18 cellular contexts compared by ENCODE assay signal in genomic region chr13:30173301-30173605, GRCh38.
"Had no signal": no experiment of that assay in that cellular context is flagged by ENCODE, and none has a peak within 500 bp of the region (broad histone marks: within the 10 kb centered on the region; RNA-seq: fewer than 3 reads in every experiment).

No MANE protein-coding gene starts in this region.

- ATAC-seq: body of pancreas, heart left ventricle, natural killer cell had no signal

- H3K9me3 ChIP-seq: body of pancreas, esophagus squamous epithelium, heart left ventricle, right atrium auricular region, transverse colon had no signal

- H3K27me3 ChIP-seq: body of pancreas, esophagus squamous epithelium, heart left ventricle, right atrium auricular region, transverse colon had no signal

- H3K36me3 ChIP-seq: esophagus squamous epithelium, heart left ventricle, right atrium auricular region, transverse colon had no signal

- H3K27ac ChIP-seq: body of pancreas, coronary artery, esophagus squamous epithelium, heart left ventricle, right atrium auricular region, transverse colon had no signal

- DNase-seq: activated CD4-positive, alpha-beta memory T cell treated with anti-CD3 and anti-CD28 coated beads for 36 hours; activated CD4-positive, alpha-beta T cell treated with anti-CD3 and anti-CD28 coated beads for 1 hour; activated effector memory CD4-positive, alpha-beta T cell treated with Interleukin-2 at 50 U/mL for 16 hours; activated naive CD4-positive, alpha-beta T cell treated with anti-CD3 and anti-CD28 coated beads, Interleukin-2, amount 50 U/mL, for 16 hours; activated T-cell treated with anti-CD3 and anti-CD28 coated beads, Interleukin-2, amount 50 U/mL, for 24 hours; amniotic stem cell; body of pancreas; central memory CD4-positive, alpha-beta T cell; esophagus squamous epithelium; heart left ventricle; natural killer cell; stimulated activated CD4-positive, alpha-beta T cell treated with anti-CD3 and anti-CD28 coated beads, Interleukin-15, amount 100 ng/mL, for 24 hours; stimulated activated CD4-positive, alpha-beta T cell treated with anti-CD3 and anti-CD28 coated beads, Interleukin-4, amount 100 ng/mL, for 1 hour; T-helper 1 cell; T1000; transverse colon had no signal

- H3K4me3 ChIP-seq: body of pancreas, coronary artery, esophagus squamous epithelium, heart left ventricle, right atrium auricular region, transverse colon had no signal

- H3K4me1 ChIP-seq: body of pancreas, heart left ventricle, right atrium auricular region, transverse colon had no signal
